8 cellular contexts compared by ENCODE assay signal in the genomic region with DNA sequence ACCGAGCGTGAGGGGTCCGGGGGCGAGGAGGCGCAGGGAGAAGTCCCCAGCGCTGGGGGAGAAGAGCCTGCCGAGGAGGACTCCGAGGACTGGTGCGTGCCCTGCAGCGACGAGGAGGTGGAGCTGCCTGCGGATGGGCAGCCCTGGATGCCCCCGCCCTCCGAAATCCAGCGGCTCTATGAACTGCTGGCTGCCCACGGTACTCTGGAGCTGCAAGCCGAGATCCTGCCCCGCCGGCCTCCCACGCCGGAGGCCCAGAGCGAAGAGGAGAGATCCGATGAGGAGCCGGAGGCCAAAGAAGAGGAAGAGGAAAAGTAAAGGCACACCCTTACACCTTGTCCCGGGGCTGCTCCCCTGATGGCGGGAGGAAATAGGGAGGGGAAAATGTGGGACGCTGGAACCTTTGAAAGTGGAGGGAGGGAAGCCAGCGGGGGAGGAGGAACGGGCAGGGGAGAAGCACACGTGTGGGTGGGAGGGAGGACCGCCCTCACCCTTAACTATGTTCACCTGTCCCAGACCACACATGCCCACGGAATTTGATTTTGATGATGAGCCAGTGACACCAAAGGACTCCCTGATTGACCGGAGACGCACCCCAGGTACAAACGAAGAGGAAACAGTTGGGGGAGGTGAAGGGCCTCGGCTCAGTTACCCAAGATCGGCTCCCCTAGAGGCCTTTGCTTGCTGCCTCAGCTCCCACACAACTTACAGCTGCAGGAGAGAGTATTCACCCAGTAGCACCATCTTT. TPM values are rescaled to one million over a fixed set of nuclear protein-coding genes. Genes with fewer than 3 reads are reported as not detected.
DNase-seq lines count a peak whose midpoint lies in the region; ATAC-seq and TF ChIP-seq lines count a peak whose summit lies in the region.

No MANE protein-coding gene starts in this region.

- ATAC-seq in GM21390 (IDR thresholded peaks at IDR 0.05; ENCODE audit: unreplicated experiment) (peak; percentile 12), T-cell (replicated peaks in 1 of 4) (peak in 3 of 4 experiments; percentile 21 to 37 (median 32))

- H3K27ac ChIP-seq in KMS-11 (peak overlapping the region; percentile 58), mammary epithelial cell (ENCODE audit: insufficient read depth, low read depth, low read length) (peak overlapping the region; percentile 70)

- peak overlapping the region; percentile 77 for H3K4me2 ChIP-seq in KMS-11
- H3K4me2 ChIP-seq in mammary epithelial cell (ENCODE audit: insufficient read depth, low read depth, low read length): peak overlapping the region; percentile 85

- in situ Hi-C loops in mammary epithelial cell (cut with MboI; ENCODE audit: low sequenced_read_pairs in 2 of 2): loop anchor here in 1 of 2 donors (25.0 kb wide), 1 partner anchor 195 kb away; a partner anchor contains a TSS

- peak overlapping the region; percentile 96 to 97 for H3K27ac Mint-ChIP-seq in T-cell

- no peak for TF ChIP-seq CTCF in KMS-11 (conservative IDR thresholded peaks at IDR 0.05; ENCODE audit: low read depth, low read length)
- peak; percentile 6 to 28 for TF ChIP-seq CTCF in mammary epithelial cell (conservative IDR thresholded peaks at IDR 0.05 in 1 of 2, IDR thresholded peaks at IDR 0.05 in 1 of 2; ENCODE audit: extremely low read depth in 1 of 2, insufficient read depth in 1 of 2, low read depth in 1 of 2, low read length in 2 of 2)

- DNase-seq in DMS153 treated with DMSO at 0.1 percent for 48 hours (lab: John Stamatoyannopoulos, UW; ENCODE audit: unreplicated experiment): peak; percentile 34
- peak in 22 of 34 experiments; percentile 13 to 57 (median 46) for DNase-seq in T-cell
- peak; percentile 69 for DNase-seq in mammary epithelial cell
- peak; percentile 61 for DNase-seq in kidney glomerular epithelial cell (lab: John Stamatoyannopoulos, UW)
- peak; percentile 43 to 54 for DNase-seq in stimulated activated CD4-positive, alpha-beta T cell treated with anti-CD3 and anti-CD28 coated beads, Interleukin-4, amount 100 ng/mL, for 4 hours
- DNase-seq in NCI-H128 (lab: John Stamatoyannopoulos, UW; ENCODE audit: unreplicated experiment): no peak

- dilution Hi-C loops in mammary epithelial cell (cut with HindIII; ENCODE audit: low sequenced_read_pairs): no loop called here

- no peaks in the 10 kb centered on the region for H3K9me3 ChIP-seq in mammary epithelial cell (replicated peaks; ENCODE audit: insufficient read depth, low read length)

- H3K27me3 Mint-ChIP-seq in T-cell: peaks cover 0 to 2% of the 10 kb centered on the region in 2 donors

- no peaks in the 10 kb centered on the region for H3K36me3 ChIP-seq in KMS-11 (ENCODE audit: insufficient read depth)
- H3K36me3 ChIP-seq in mammary epithelial cell (ENCODE audit: insufficient read depth, low read length): peaks cover 3% of the 10 kb centered on the region

- H3K4me3 Mint-ChIP-seq in T-cell: peak overlapping the region; percentile 89 to 94 (median 94)

- H4K20me1 ChIP-seq in KMS-11 (ENCODE audit: insufficient read depth): no peaks in the 10 kb centered on the region
- no peaks in the 10 kb centered on the region for H4K20me1 ChIP-seq in mammary epithelial cell (ENCODE audit: insufficient read depth, low read length)

- WGBS in mammary epithelial cell (ENCODE audit: low coverage, missing lambda C conversion rate): 1% methylated on average over 25 of the region's 37 CpGs

- intact Hi-C loops in mammary epithelial cell (cut with micrococcal nuclease): loop anchor here (1.0 kb wide), 1 partner anchor 117 kb away; no protein-coding TSS in a partner anchor

- CTCF ChIA-PET in T-cell (lab: Charles Lee) (interaction anchor here (0.5 to 3.7 kb wide), 9 partner anchors 9 to 145 kb away, joined by 3 to 42 read pairs (median 7); no protein-coding TSS in a partner anchor), mammary epithelial cell (lab: Charles Lee; ENCODE audit: low non-redundant PET) (no interaction called here)

- no peaks in the 10 kb centered on the region for H3K9me3 Mint-ChIP-seq in T-cell

- H3K9ac ChIP-seq in KMS-11 (peak overlapping the region; percentile 63), mammary epithelial cell (ENCODE audit: insufficient read depth, low read length) (peak overlapping the region; percentile 78)

- peaks cover 16% of the 10 kb centered on the region for H3K36me3 Mint-ChIP-seq in T-cell

- H3K27me3 ChIP-seq in KMS-11 (ENCODE audit: insufficient read depth, low read depth) (no peaks in the 10 kb centered on the region), mammary epithelial cell (ENCODE audit: insufficient read depth, low read length) (no peaks in the 10 kb centered on the region)

- H2AFZ ChIP-seq in KMS-11 (ENCODE audit: low read depth) (peak overlapping the region; percentile 62), mammary epithelial cell (ENCODE audit: low read depth, low read length) (peak overlapping the region; percentile 82)

- POLR2A ChIA-PET in T-cell (lab: Charles Lee): interaction anchor here in 1 of 2 donors (0.7 kb wide), 1 partner anchor 130 kb away, joined by 8 read pairs; no protein-coding TSS in a partner anchor

- peaks cover 24% of the 10 kb centered on the region for H3K79me2 ChIP-seq in KMS-11 (ENCODE audit: insufficient read depth, low read depth)
- peaks cover 52% of the 10 kb centered on the region for H3K79me2 ChIP-seq in mammary epithelial cell (ENCODE audit: insufficient read depth, low read length)

- H3K4me1 Mint-ChIP-seq in T-cell: peaks cover 61 to 78% (median 67%) of the 10 kb centered on the region in 3 donors

- no TSS peak for BruUV-seq in mammary epithelial cell (replicated peaks; lab: Mats Ljungman, UMichigan)

- peaks cover 67% of the 10 kb centered on the region for H3K4me1 ChIP-seq in KMS-11 (ENCODE audit: low read depth, poor library complexity, severe bottlenecking)
- peaks cover 39% of the 10 kb centered on the region for H3K4me1 ChIP-seq in mammary epithelial cell (ENCODE audit: insufficient read depth, low read length)

- H3K4me3 ChIP-seq in KMS-11 (IDR thresholded peaks at IDR 0.05; ENCODE audit: insufficient read depth, low read depth, low read length): peak overlapping the region; percentile 17
- H3K4me3 ChIP-seq in mammary epithelial cell (replicated peaks in 1 of 3; ENCODE audit: insufficient read depth in 1 of 3, low read depth in 2 of 3, low read length in 3 of 3): peak overlapping the region; percentile 67 to 81 (median 69)

RNA-seq across cellular contexts. Expression of a gene that starts 0.9 kb away (rescaled TPM):
- total RNA-seq in T-cell: 10 to 100 TPM; 16.0 to 47.2 (median 40.6) TPM
- total RNA-seq in mammary epithelial cell: 10 to 100 TPM; 13.7 to 24.9 TPM
- polyA plus RNA-seq in mammary epithelial cell: 25.1 TPM
- polyA minus RNA-seq in mammary epithelial cell: 18.4 TPM

RNA-seq across cellular contexts. Expression of a gene that starts 3.4 kb away (rescaled TPM):
- total RNA-seq in T-cell (100 to 1,000 TPM; 140 to 173 (median 158) TPM), mammary epithelial cell (100 to 1,000 TPM; 116 to 138 TPM)
- 102 TPM for polyA plus RNA-seq in mammary epithelial cell
- polyA minus RNA-seq in mammary epithelial cell: 493 TPM

RNA-seq across cellular contexts. Expression of a gene that starts 4.9 kb away (rescaled TPM):
- 1 to 10 TPM; 2.4 to 7.9 (median 4.4) TPM for total RNA-seq in T-cell
- under 1 TPM in 1 of 2 donors, not detected in 1; 0.42 TPM for total RNA-seq in mammary epithelial cell
- 0.07 TPM for polyA plus RNA-seq in mammary epithelial cell
- not detected for polyA minus RNA-seq in mammary epithelial cell

RNA-seq across cellular contexts. Expression of a gene that starts 10.5 kb away (rescaled TPM):
- total RNA-seq in T-cell (100 to 1,000 TPM; 240 to 326 (median 305) TPM), mammary epithelial cell (100 to 1,000 TPM in 1 of 2 donors, 10 to 100 TPM in 1; 80.2 to 139 TPM)
- polyA plus RNA-seq in mammary epithelial cell: 117 TPM
- 374 TPM for polyA minus RNA-seq in mammary epithelial cell

RNA-seq across cellular contexts. Expression of a gene that starts 26.3 kb away (rescaled TPM):
- total RNA-seq in T-cell: 10 to 100 TPM; 84.1 to 95.2 (median 84.9) TPM
- 10 to 100 TPM; 20.2 to 55.0 TPM for total RNA-seq in mammary epithelial cell
- polyA plus RNA-seq in mammary epithelial cell: 61.0 TPM
- 90.3 TPM for polyA minus RNA-seq in mammary epithelial cell
